12 cellular contexts compared by ENCODE assay signal in genomic region chr5:68445257-68446069, GRCh38.
"Had no signal": no experiment of that assay in that cellular context is flagged by ENCODE, and none has a peak within 500 bp of the region (broad histone marks: within the 10 kb centered on the region; RNA-seq: fewer than 3 reads in every experiment).

No MANE protein-coding gene starts in this region.

- H3K36me3 Mint-ChIP-seq: immature natural killer cell had no signal

- DNase-seq: activated CD4-positive, alpha-beta T cell treated with anti-CD3 and anti-CD28 coated beads, Interleukin-2, amount 10 ng/mL, durations not matched to agents 7 days and 5 days; activated CD4-positive, CD25-positive, alpha-beta regulatory T cell; activated CD8-positive, alpha-beta memory T cell treated with anti-CD3 and anti-CD28 coated beads for 24 hours; activated naive CD4-positive, alpha-beta T cell treated with anti-CD3 and anti-CD28 coated beads for 36 hours; caudate nucleus; colonic mucosa; effector memory CD4-positive, alpha-beta T cell; erythroblast; immature natural killer cell; posterior cingulate gyrus; stimulated activated CD4-positive, alpha-beta T cell treated with anti-CD3 and anti-CD28 coated beads, Interleukin-12 subunit alpha, Interleukin-12 subunit beta, amount 100 ng/mL, for 4 hours; stimulated activated naive CD4-positive, alpha-beta T cell had no signal

- H3K27ac ChIP-seq: colonic mucosa had no signal

- H3K27me3 ChIP-seq: colonic mucosa had no signal

- H3K4me3 Mint-ChIP-seq: activated CD4-positive, alpha-beta T cell treated with anti-CD3 and anti-CD28 coated beads, Interleukin-2, amount 10 ng/mL, durations not matched to agents 7 days and 5 days; activated naive CD4-positive, alpha-beta T cell treated with anti-CD3 and anti-CD28 coated beads for 36 hours; immature natural killer cell had no signal

- H3K9me3 ChIP-seq: colonic mucosa had no signal

- H3K9me3 Mint-ChIP-seq: activated naive CD4-positive, alpha-beta T cell treated with anti-CD3 and anti-CD28 coated beads for 36 hours; immature natural killer cell had no signal

- H3K4me3 ChIP-seq: colonic mucosa had no signal

- H3K4me1 ChIP-seq: colonic mucosa had no signal

- H3K36me3 ChIP-seq: colonic mucosa had no signal

- H3K27ac Mint-ChIP-seq: activated CD4-positive, alpha-beta T cell treated with anti-CD3 and anti-CD28 coated beads, Interleukin-2, amount 10 ng/mL, durations not matched to agents 7 days and 5 days; activated naive CD4-positive, alpha-beta T cell treated with anti-CD3 and anti-CD28 coated beads for 36 hours; immature natural killer cell had no signal
